10 cellular contexts compared by ENCODE assay signal in genomic region chr15:85749261-85750151, GRCh38. TPM values are rescaled to one million over a fixed set of nuclear protein-coding genes. Genes with fewer than 3 reads are reported as not detected.
DNase-seq lines count a peak whose midpoint lies in the region; ATAC-seq, FAIRE-seq and TF ChIP-seq lines count a peak whose summit lies in the region.
"Had no signal": no experiment of that assay in that cellular context is flagged by ENCODE, and none has a peak within 500 bp of the region (broad histone marks: within the 10 kb centered on the region; RNA-seq: fewer than 3 reads in every experiment).

No MANE protein-coding gene starts in this region.

- peak; percentile 47 for DNase-seq in AG10803 (ENCODE audit: low read depth)
- peak; percentile 60 for DNase-seq in RWPE2 (ENCODE audit: low spot score)
- DNase-seq in head of caudate nucleus = peak in 31 of 42 donors; percentile 27 to 88 (median 65)
- DNase-seq in omental fat pad (ENCODE audit: low spot score) = peak; percentile 21
- no peak for DNase-seq in ACHN
- no peak for DNase-seq in HepG2 (ENCODE audit: low spot score)
- no peak for DNase-seq in hepatic stellate cell (ENCODE audit: low spot score)
- DNase-seq: CD4-positive, alpha-beta memory T cell; stimulated activated CD4-positive, alpha-beta T cell treated with anti-CD3 and anti-CD28 coated beads, Interleukin-1b, Interleukin-23, amount 100 ng/mL, for 48 hours had no signal

- CTCF ChIA-PET in HepG2 (lab: Yijun Ruan, JAX; ENCODE audit: low intra/inter-chr PET ratio, low total read pairs) = no interaction called here

- peaks cover 23% of the 10 kb centered on the region for H3K4me1 ChIP-seq in RWPE2 (ENCODE audit: insufficient read depth, poor library complexity, severe bottlenecking)
- no peaks in the 10 kb centered on the region for H3K4me1 ChIP-seq in HepG2 (ENCODE audit: insufficient read depth, low read length)

- POLR2A ChIA-PET in HepG2 (lab: Yijun Ruan, JAX) = no interaction called here

- no peak overlapping the region for H2AFZ ChIP-seq in HepG2 (ENCODE audit: low read length)

- no peak for TF ChIP-seq POLR2A in HepG2 (IDR thresholded peaks at IDR 0.05; ENCODE audit: insufficient read depth in 1 of 2, low read depth in 2 of 2, low read length in 2 of 2)

- no peak for TF ChIP-seq EP300 in HepG2 (IDR thresholded peaks at IDR 0.05; ENCODE audit: low read depth in 2 of 2, low read length in 2 of 2)
- TF ChIP-seq EP300 in HepG2 (CRISPR knock-in tag; IDR thresholded peaks at IDR 0.05; ENCODE audit: borderline replicate concordance) = no peak

- no peak overlapping the region for H3K27ac ChIP-seq in RWPE2 (ENCODE audit: poor library complexity, severe bottlenecking)
- no peak overlapping the region for H3K27ac ChIP-seq in HepG2 (ENCODE audit: extremely low read length, insufficient read depth, low read length)

- no peak overlapping the region for H3K9ac ChIP-seq in HepG2 (ENCODE audit: insufficient read depth, low read depth, low read length)

- FAIRE-seq in HepG2 (lab: Jason Lieb, UNC) = no peak

- H3K4me3 ChIP-seq in AG10803 (ENCODE audit: low read length) (peak overlapping the region; percentile 32), RWPE2 (ENCODE audit: severe bottlenecking) (no peak overlapping the region), HepG2 (replicated peaks in 1 of 3; ENCODE audit: insufficient read depth in 1 of 3, low read depth in 2 of 3, low read length in 3 of 3) (no peak overlapping the region)

- H3K4me2 ChIP-seq in HepG2 (ENCODE audit: low read depth, low read length) = no peak overlapping the region

- in situ Hi-C loops in ACHN (cut with HindIII; ENCODE audit: low pct_ligation_motif_present, low pct_unique_long_range_greater_than_20kb, low sequenced_read_pairs) = no loop called here
- in situ Hi-C loops in HepG2 (cut with HindIII; ENCODE audit: extremely low pct_ligation_motif_present, low pct_unique_long_range_greater_than_20kb) = no loop called here

- H4K20me1 ChIP-seq in HepG2 (ENCODE audit: insufficient read depth, low read length) = no peaks in the 10 kb centered on the region

- H3K79me2 ChIP-seq in HepG2 (ENCODE audit: insufficient read depth, low read length) = no peaks in the 10 kb centered on the region

- 96% methylated on average over 20 of the region's 21 CpGs for WGBS in HepG2 (ENCODE audit: low lambda C conversion rate)

- H3K36me3 ChIP-seq in RWPE2 (ENCODE audit: low read depth) (peaks cover 32% of the 10 kb centered on the region), HepG2 (replicated peaks in 1 of 2; ENCODE audit: control insufficient read depth in 1 of 2, insufficient read depth in 2 of 2, low read length in 2 of 2) (peaks cover 2 to 30% of the 10 kb centered on the region in 2 experiments; a peak in 4 of 5 replicates)

- no peak for TF ChIP-seq RAD21 in HepG2 (CRISPR knock-in tag; IDR thresholded peaks at IDR 0.05)

- no peaks in the 10 kb centered on the region for H3K27me3 ChIP-seq in RWPE2 (ENCODE audit: insufficient read depth, poor library complexity, severe bottlenecking)
- H3K27me3 ChIP-seq in HepG2 (ENCODE audit: control insufficient read depth in 1 of 2, insufficient read depth in 2 of 2, low read length in 2 of 2) = no peaks in the 10 kb centered on the region

- intact Hi-C loops in head of caudate nucleus (cut with DNase I) (no loop called here), HepG2 (cut with micrococcal nuclease; ENCODE audit: unreplicated experiment) (no loop called here)

- TF ChIP-seq CTCF in AG10803 (conservative IDR thresholded peaks at IDR 0.05; ENCODE audit: low read length) (no peak), RWPE2 (IDR thresholded peaks at IDR 0.05; ENCODE audit: poor library complexity, severe bottlenecking) (no peak), omental fat pad (IDR thresholded peaks at IDR 0.05) (no peak), HepG2 (CRISPR knock-in tag; IDR thresholded peaks at IDR 0.05) (no peak)

- ATAC-seq in RWPE2 (ENCODE audit: low read depth) (no peak), omental fat pad (ENCODE audit: low FRiP score) (no peak), HG03097 (IDR thresholded peaks at IDR 0.05; ENCODE audit: low FRiP score, unreplicated experiment) (no peak), HepG2 (no peak)

- BruUV-seq in HepG2 (replicated peaks; lab: Mats Ljungman, UMichigan) = no TSS peak

- H3K9me3 ChIP-seq in RWPE2 (ENCODE audit: severe bottlenecking) (no peaks in the 10 kb centered on the region), HepG2 (ENCODE audit: low read length) (no peaks in the 10 kb centered on the region)

TF ChIP-seq in HepG2, 621 proteins besides CTCF, POLR2A, EP300 and RAD21 (continues in another document):
- TF ChIP-seq KLF11 (CRISPR knock-in tag; IDR thresholded peaks at IDR 0.05) = no peak
- TF ChIP-seq ZNF646 (CRISPR knock-in tag; IDR thresholded peaks at IDR 0.05) = no peak
- no peak for TF ChIP-seq ZNF709 (CRISPR knock-in tag; IDR thresholded peaks at IDR 0.05)

RNA-seq across cellular contexts. Expression of gene KLHL25, which starts 45.2 kb away (rescaled TPM):
- 10 to 100 TPM; 12.0 to 45.8 (median 22.3) TPM for total RNA-seq in omental fat pad
- total RNA-seq in HepG2 (2016; rRNA removed; fragmentation: Illumina TruSeq; extraction: Trizol) = 7.4 and 8.2 TPM in 2 replicates
- 2.2 TPM in 2 replicates for total RNA-seq in HepG2 (2016; cell fraction: cytosol; rRNA removed; fragmentation: Illumina TruSeq; extraction: Trizol; ENCODE audit: low read depth)
- 6.6 and 8.0 TPM in 2 replicates for total RNA-seq in HepG2 (2016; cell fraction: insoluble cytoplasmic fraction; rRNA removed; fragmentation: Illumina TruSeq; extraction: Trizol)
- total RNA-seq in HepG2 (2016; cell fraction: membrane; rRNA removed; fragmentation: Illumina TruSeq; extraction: Trizol) = 4.1 and 4.3 TPM in 2 replicates
- total RNA-seq in HepG2 (2016; cell fraction: nucleus; rRNA removed; fragmentation: Illumina TruSeq; extraction: Trizol) = 6.8 and 7.2 TPM in 2 replicates
- polyA plus RNA-seq in HepG2 (2011; rRNA removed) = 3.7 and 5.2 TPM in 2 replicates
- polyA plus RNA-seq in HepG2 (2011; cell fraction: cytosol; rRNA removed) = 3.2 and 4.8 TPM in 2 replicates
- 9.9 and 10.8 TPM in 2 replicates for polyA plus RNA-seq in HepG2 (2011; cell fraction: nucleus; rRNA removed)
- polyA plus RNA-seq in HepG2 (2012) = 2.3 and 3.1 TPM in 2 replicates
- 1.0 and 1.1 TPM in 2 replicates for polyA plus RNA-seq in HepG2 (2016; cell fraction: cytosol; fragmentation: Illumina TruSeq; extraction: Trizol; ENCODE audit: low read depth)
- polyA plus RNA-seq in HepG2 (2016; cell fraction: insoluble cytoplasmic fraction; fragmentation: Illumina TruSeq; extraction: Trizol; ENCODE audit: low read depth) = 5.4 and 5.9 TPM in 2 replicates
- 1.7 and 2.0 TPM in 2 replicates for polyA plus RNA-seq in HepG2 (2016; cell fraction: membrane; fragmentation: Illumina TruSeq; extraction: Trizol; ENCODE audit: low read depth)
- 8.0 TPM in 2 replicates for polyA plus RNA-seq in HepG2 (2016; cell fraction: nucleus; fragmentation: Illumina TruSeq; extraction: Trizol; ENCODE audit: insufficient read depth, low read depth)
- 9.9 and 14.9 TPM in 2 replicates for polyA minus RNA-seq in HepG2 (2011; rRNA and poly(A)+ RNA removed; ENCODE audit: low replicate concordance)
- 3.3 and 4.0 TPM in 2 replicates for polyA minus RNA-seq in HepG2 (2011; cell fraction: cytosol; rRNA and poly(A)+ RNA removed)
- 6.2 and 6.7 TPM in 2 replicates for polyA minus RNA-seq in HepG2 (2011; cell fraction: nucleus; rRNA and poly(A)+ RNA removed)

Comparison
In these comparisons a context has a peak if more than half of its experiments do, and no peak if none do; other contexts are left out.
1. DNase-seq: peak in AG10803 (single experiment), RWPE2 (single experiment), head of caudate nucleus (31 of 42) and omental fat pad (single experiment); none in ACHN (single experiment), HepG2 (single experiment) and hepatic stellate cell (single experiment).